8 cellular contexts compared by ENCODE assay signal in the genomic region with DNA sequence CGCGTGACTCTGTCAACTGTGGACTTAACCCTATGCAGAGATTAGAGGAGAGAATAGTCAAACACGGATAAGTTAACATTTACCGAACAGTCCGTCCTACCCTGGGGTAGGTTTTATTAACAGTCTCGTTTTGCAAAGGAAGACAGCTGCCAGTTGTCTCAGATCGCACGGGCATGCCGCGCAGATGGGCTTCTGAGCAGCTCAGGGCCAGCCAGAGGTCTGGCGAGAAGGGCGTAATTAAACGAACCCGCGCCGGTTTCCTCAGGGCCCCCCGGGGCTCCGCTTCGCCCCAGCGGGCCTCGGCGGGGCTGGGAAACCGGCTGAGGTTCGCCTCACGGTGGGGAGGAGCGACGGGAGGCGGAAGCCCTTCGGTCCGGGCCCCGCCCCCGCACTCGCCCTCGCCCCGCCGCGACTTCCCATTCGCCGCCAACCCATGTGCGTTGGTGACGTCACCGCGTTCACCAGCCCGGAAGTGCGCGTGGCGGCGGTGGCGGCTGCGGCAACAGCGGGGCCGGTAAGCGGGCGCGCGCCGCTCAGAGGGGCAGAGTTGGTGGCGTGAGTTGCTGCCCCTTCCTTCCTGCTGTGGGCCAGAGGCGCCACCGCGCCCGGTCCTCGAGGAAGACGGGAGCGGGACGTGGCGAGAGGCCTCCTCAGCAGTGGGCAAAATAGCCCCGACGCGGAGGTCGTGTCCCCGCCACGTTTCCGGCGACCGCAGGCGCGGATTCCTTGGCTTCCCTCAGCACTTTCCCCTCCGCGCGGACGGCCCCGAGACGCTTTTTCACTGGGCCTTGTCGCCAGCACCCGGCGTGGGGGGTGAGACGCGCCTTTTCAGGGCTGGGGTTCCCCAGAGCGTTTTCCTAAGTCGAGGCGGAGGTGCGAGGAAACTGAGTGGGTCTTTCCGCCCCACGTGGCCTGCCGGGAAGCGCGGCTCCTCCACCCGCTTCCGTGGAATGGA. TPM values are rescaled to one million over a fixed set of nuclear protein-coding genes. Genes with fewer than 3 reads are reported as not detected.
A peak's percentile ranks its signal among the peaks of the same experiment; 100 is the strongest.
DNase-seq lines count a peak whose midpoint lies in the region; ATAC-seq and TF ChIP-seq lines count a peak whose summit lies in the region.

TSS of gene TRNT1 (plus strand) at position 464 of the 955 bp plus-strand sequence. CDS start 2,101 bp downstream, outside the sequence.

- peak within 1 kb of the TSS; percentile 98 for H2AFZ ChIP-seq in fibroblast of lung (ENCODE audit: low read length)

- CTCF ChIA-PET in RWPE1 (lab: Yijun Ruan, JAX), result no interaction called here
- CTCF ChIA-PET in naive thymus-derived CD4-positive, alpha-beta T cell (lab: Charles Lee), result interaction anchor here (0.6 kb wide), 1 partner anchor 16 kb away, joined by 3 read pairs; no protein-coding TSS in a partner anchor

- peaks cover 20% of the 10 kb centered on the region for H3K79me2 ChIP-seq in fibroblast of lung (ENCODE audit: control insufficient read depth, insufficient read depth, low read length)

- TF ChIP-seq CTCF in RWPE1 (conservative IDR thresholded peaks at IDR 0.05; ENCODE audit: low read depth), result no peak
- no peak for TF ChIP-seq CTCF in fibroblast of lung (conservative IDR thresholded peaks at IDR 0.05 in 1 of 2, IDR thresholded peaks at IDR 0.05 in 1 of 2; ENCODE audit: low read depth in 1 of 2, low read length in 2 of 2)

- no peaks in the 10 kb centered on the region for H4K20me1 ChIP-seq in fibroblast of lung (ENCODE audit: control insufficient read depth, extremely low read depth, insufficient read depth, low read length)

- peaks cover 54% of the 10 kb centered on the region for H3K36me3 Mint-ChIP-seq in activated T-helper 17 cell treated with anti-CD3 and anti-CD28 coated beads, Interleukin-2, amount 50 U/mL, for 72 hours (ENCODE audit: low read depth)
- peaks cover 3 to 29% (median 7%) of the 10 kb centered on the region in 5 donors for H3K36me3 Mint-ChIP-seq in naive thymus-derived CD4-positive, alpha-beta T cell
- H3K36me3 Mint-ChIP-seq in stimulated activated memory B cell treated with anti-CD40 and anti-IgM and Interleukin-4, amounts not matched to agents 10 μg/mL and 1 μg/mL and 100 μg/mL, for 72 hours, result peaks cover 11% of the 10 kb centered on the region

- ATAC-seq in activated T-helper 17 cell treated with anti-CD3 and anti-CD28 coated beads, Interleukin-2, amount 50 U/mL, for 72 hours (replicated peaks), result peak; percentile 89
- peak; percentile 97 for ATAC-seq in naive thymus-derived CD4-positive, alpha-beta T cell
- peak; percentile 97 for ATAC-seq in stimulated activated memory B cell treated with anti-CD40 and anti-IgM and Interleukin-4, amounts not matched to agents 10 μg/mL and 1 μg/mL and 100 μg/mL, for 72 hours

- H3K4me3 ChIP-seq in fibroblast of lung (replicated peaks in 1 of 4; ENCODE audit: control extremely low read depth in 1 of 4, insufficient read depth in 1 of 4, low read depth in 3 of 4, low read length in 4 of 4), result peak within 1 kb of the TSS; percentile 74 to 95 (median 90)
- H3K4me3 ChIP-seq in naive thymus-derived CD4-positive, alpha-beta T cell (ENCODE audit: low read length), result peak within 1 kb of the TSS; percentile 92

- peaks cover 15% of the 10 kb centered on the region for H3K4me1 Mint-ChIP-seq in activated T-helper 17 cell treated with anti-CD3 and anti-CD28 coated beads, Interleukin-2, amount 50 U/mL, for 72 hours
- peaks cover 12 to 48% (median 42%) of the 10 kb centered on the region in 7 donors for H3K4me1 Mint-ChIP-seq in naive thymus-derived CD4-positive, alpha-beta T cell
- H3K4me1 Mint-ChIP-seq in stimulated activated memory B cell treated with anti-CD40 and anti-IgM and Interleukin-4, amounts not matched to agents 10 μg/mL and 1 μg/mL and 100 μg/mL, for 72 hours, result peaks cover 38% of the 10 kb centered on the region

- peaks cover 2% of the 10 kb centered on the region for H3K4me1 ChIP-seq in fibroblast of lung (ENCODE audit: control insufficient read depth, extremely low read depth, insufficient read depth, low read length)
- peaks cover 10 to 25% of the 10 kb centered on the region in 2 donors for H3K4me1 ChIP-seq in naive thymus-derived CD4-positive, alpha-beta T cell (ENCODE audit: control insufficient read depth in 2 of 2, insufficient read depth in 2 of 2, low read length in 2 of 2)

- peak within 1 kb of the TSS; percentile 92 for H3K4me2 ChIP-seq in fibroblast of lung (ENCODE audit: extremely low read depth, insufficient read depth, low read length)

- no peaks in the 10 kb centered on the region for H3K9me3 ChIP-seq in fibroblast of lung (ENCODE audit: control insufficient read depth, insufficient read depth, low read depth, low read length)
- no peaks in the 10 kb centered on the region for H3K9me3 ChIP-seq in naive thymus-derived CD4-positive, alpha-beta T cell (ENCODE audit: control insufficient read depth in 2 of 3, low read length in 3 of 3)

- H3K27ac ChIP-seq in RWPE1 (peak within 1 kb of the TSS; percentile 77), fibroblast of lung (ENCODE audit: insufficient read depth, low read length) (peak within 1 kb of the TSS; percentile 99)
- peak within 1 kb of the TSS; percentile 96 for H3K27ac ChIP-seq in naive thymus-derived CD4-positive, alpha-beta T cell (ENCODE audit: low read depth, low read length)

- H3K27ac Mint-ChIP-seq in activated T-helper 17 cell treated with anti-CD3 and anti-CD28 coated beads, Interleukin-2, amount 50 U/mL, for 72 hours, result peak within 1 kb of the TSS; percentile 97
- peak within 1 kb of the TSS; percentile 96 to 99 (median 97) for H3K27ac Mint-ChIP-seq in naive thymus-derived CD4-positive, alpha-beta T cell
- peak within 1 kb of the TSS; percentile 97 for H3K27ac Mint-ChIP-seq in stimulated activated memory B cell treated with anti-CD40 and anti-IgM and Interleukin-4, amounts not matched to agents 10 μg/mL and 1 μg/mL and 100 μg/mL, for 72 hours

- peak within 1 kb of the TSS; percentile 99 for H3K4me3 Mint-ChIP-seq in activated T-helper 17 cell treated with anti-CD3 and anti-CD28 coated beads, Interleukin-2, amount 50 U/mL, for 72 hours
- peak within 1 kb of the TSS; percentile 94 to 100 (median 96) for H3K4me3 Mint-ChIP-seq in naive thymus-derived CD4-positive, alpha-beta T cell
- peak within 1 kb of the TSS; percentile 96 for H3K4me3 Mint-ChIP-seq in stimulated activated memory B cell treated with anti-CD40 and anti-IgM and Interleukin-4, amounts not matched to agents 10 μg/mL and 1 μg/mL and 100 μg/mL, for 72 hours

- peak within 1 kb of the TSS; percentile 98 for H3K9ac ChIP-seq in fibroblast of lung (ENCODE audit: insufficient read depth, low read length)

- peak; percentile 94 for DNase-seq in EH (ENCODE audit: low read depth)
- peak; percentile 78 for DNase-seq in GOT3 (lab: John Stamatoyannopoulos, UW)
- peak; percentile 89 for DNase-seq in LHCN-M2 (ENCODE audit: low read depth)
- peak; percentile 88 for DNase-seq in RWPE1 (ENCODE audit: low spot score)
- peak; percentile 92 for DNase-seq in fibroblast of lung (ENCODE audit: low read depth in 2 of 2)
- peak; percentile 92 to 97 (median 96) for DNase-seq in naive thymus-derived CD4-positive, alpha-beta T cell

- POLR2A ChIA-PET in RWPE1 (lab: Yijun Ruan, JAX; ENCODE audit: low non-redundant PET), result no interaction called here
- POLR2A ChIA-PET in naive thymus-derived CD4-positive, alpha-beta T cell (lab: Charles Lee), result interaction anchor here (0.6 to 2.5 kb wide), 6 partner anchors 31 to 672 kb away, joined by 3 to 8 read pairs (median 3); no protein-coding TSS in a partner anchor

- intact Hi-C loops in naive thymus-derived CD4-positive, alpha-beta T cell (cut with micrococcal nuclease), result loop anchor here (1.0 to 5.0 kb wide), 10 partner anchors 9 to 1996 kb away; partner anchors contain the start of genes ARL8B (in 2 of the 2), CRBN (in 2 of the 2), ITPR1 (in 2 of the 2) and SETMAR (in 2 of the 2)

- no peaks in the 10 kb centered on the region for H3K27me3 ChIP-seq in fibroblast of lung (ENCODE audit: control insufficient read depth, insufficient read depth, low read length)
- H3K27me3 ChIP-seq in naive thymus-derived CD4-positive, alpha-beta T cell (ENCODE audit: control insufficient read depth in 2 of 2, insufficient read depth in 2 of 2, low read length in 2 of 2), result no peaks in the 10 kb centered on the region

- peaks cover 3% of the 10 kb centered on the region for H3K36me3 ChIP-seq in fibroblast of lung (ENCODE audit: control insufficient read depth, insufficient read depth, low read length)
- H3K36me3 ChIP-seq in naive thymus-derived CD4-positive, alpha-beta T cell (ENCODE audit: control insufficient read depth in 2 of 3, insufficient read depth in 3 of 3, low read length in 3 of 3), result peaks cover 0 to 18% (median 6%) of the 10 kb centered on the region in 3 experiments

- H3K9me3 Mint-ChIP-seq in activated T-helper 17 cell treated with anti-CD3 and anti-CD28 coated beads, Interleukin-2, amount 50 U/mL, for 72 hours, result no peaks in the 10 kb centered on the region
- H3K9me3 Mint-ChIP-seq in naive thymus-derived CD4-positive, alpha-beta T cell, result peaks cover 0 to 9% (median 0%) of the 10 kb centered on the region in 11 donors
- H3K9me3 Mint-ChIP-seq in stimulated activated memory B cell treated with anti-CD40 and anti-IgM and Interleukin-4, amounts not matched to agents 10 μg/mL and 1 μg/mL and 100 μg/mL, for 72 hours, result peaks cover 3% of the 10 kb centered on the region

- no peaks in the 10 kb centered on the region for H3K27me3 Mint-ChIP-seq in activated T-helper 17 cell treated with anti-CD3 and anti-CD28 coated beads, Interleukin-2, amount 50 U/mL, for 72 hours
- no peaks in the 10 kb centered on the region for H3K27me3 Mint-ChIP-seq in naive thymus-derived CD4-positive, alpha-beta T cell
- H3K27me3 Mint-ChIP-seq in stimulated activated memory B cell treated with anti-CD40 and anti-IgM and Interleukin-4, amounts not matched to agents 10 μg/mL and 1 μg/mL and 100 μg/mL, for 72 hours, result no peaks in the 10 kb centered on the region

RNA-seq across cellular contexts. Expression of gene TRNT1, which starts in this region (rescaled TPM):
- 22.4 and 34.0 TPM in 2 replicates for total RNA-seq in LHCN-M2 (2014; rRNA removed)
- 9.9 TPM for polyA plus RNA-seq in LHCN-M2 (2012)
- 10 to 100 TPM; 31.2 to 52.7 TPM for total RNA-seq in activated T-helper 17 cell treated with anti-CD3 and anti-CD28 coated beads, Interleukin-2, amount 50 U/mL, for 72 hours
- 27.5 and 27.7 TPM in 2 replicates for total RNA-seq in fibroblast of lung
- polyA plus RNA-seq in fibroblast of lung, result 12.0 and 14.9 TPM in 2 replicates
- polyA plus RNA-seq in fibroblast of lung (2012), result 13.8 and 16.2 TPM in 2 replicates
- polyA minus RNA-seq in fibroblast of lung (ENCODE audit: low replicate concordance), result 4.4 and 10.0 TPM in 2 replicates
- 10 to 100 TPM; 36.4 to 44.5 (median 38.8) TPM for total RNA-seq in naive thymus-derived CD4-positive, alpha-beta T cell
- polyA plus RNA-seq in naive thymus-derived CD4-positive, alpha-beta T cell, result 10 to 100 TPM; 22.7 to 26.9 TPM

Comparison
In these comparisons a context has a peak if more than half of its experiments do, and no peak if none do; other contexts are left out.
1. Peak in every context shown above with its lines: DNase-seq, ATAC-seq, H3K4me3 ChIP-seq and H3K27ac ChIP-seq.